8 cellular contexts compared by ENCODE assay signal in the genomic region with DNA sequence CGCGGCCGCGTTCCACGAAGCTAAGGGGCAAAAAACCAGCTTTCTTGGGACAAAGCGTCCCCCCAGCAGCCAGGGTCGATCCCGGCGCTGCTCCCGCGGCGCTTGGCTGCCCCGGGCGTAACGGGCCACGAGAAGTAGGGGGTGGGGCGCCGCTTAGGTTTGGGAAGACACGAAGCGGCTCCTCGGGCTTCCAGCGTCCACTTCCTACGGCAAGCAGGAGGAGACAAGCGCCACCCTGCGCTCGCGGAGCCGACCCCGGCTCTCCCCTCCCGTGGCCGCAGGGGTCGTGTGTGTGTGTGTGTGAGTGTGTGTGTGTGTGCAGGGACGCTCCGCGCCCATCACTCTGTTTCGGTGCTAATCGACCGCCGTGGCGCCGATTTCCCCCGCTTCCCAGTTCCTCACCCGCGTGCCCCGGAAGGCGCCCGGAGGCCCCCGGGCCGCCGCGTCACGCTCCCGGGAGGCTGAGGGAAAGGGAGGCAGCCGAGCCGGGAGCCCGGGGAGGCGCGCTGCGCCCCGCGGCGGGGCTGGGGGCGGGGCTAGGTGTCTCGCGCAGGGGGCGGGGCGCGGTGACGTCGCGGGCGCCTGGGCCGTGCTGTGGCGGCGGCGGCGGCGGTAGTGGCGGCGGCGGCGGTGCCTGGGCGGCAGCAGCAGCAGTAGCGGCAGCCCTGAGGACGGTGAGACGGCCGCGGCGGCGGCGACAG. TPM values are rescaled to one million over a fixed set of nuclear protein-coding genes. Genes with fewer than 3 reads are reported as not detected.
A peak's percentile ranks its signal among the peaks of the same experiment; 100 is the strongest.
DNase-seq lines count a peak whose midpoint lies in the region; ATAC-seq and TF ChIP-seq lines count a peak whose summit lies in the region.

A gene (plus strand): TSS at position 575 of the 701 bp plus-strand sequence. CDS start 36,681 bp downstream, outside the sequence.

- peak; percentile 88 for ATAC-seq in GM19397 (IDR thresholded peaks at IDR 0.05; ENCODE audit: unreplicated experiment)

- DNase-seq in CD1c-positive myeloid dendritic cell (ENCODE audit: extremely low spot score) = peak; percentile 93
- peak; percentile 82 to 86 for DNase-seq in HL-60 (ENCODE audit: low read depth in 1 of 2, low spot score in 1 of 2)
- peak; percentile 59 to 82 for DNase-seq in NOMO-1 (lab: John Stamatoyannopoulos, UW; ENCODE audit: unreplicated experiment in 2 of 2)
- DNase-seq in activated CD8-positive, alpha-beta memory T cell treated with anti-CD3 and anti-CD28 coated beads, Interleukin-2, amount 50 U/mL, for 4 hours = peak; percentile 86
- peak; percentile 79 for DNase-seq in stimulated activated CD8-positive, alpha-beta memory T cell treated with anti-CD3 and anti-CD28 coated beads, Interleukin-15, amount 100 ng/mL, for 24 hours (ENCODE audit: low read depth)

- peak within 1 kb of the TSS; percentile 69 for H3K4me3 ChIP-seq in HL-60 (replicated peaks; ENCODE audit: insufficient read depth, low read length)
- peak within 1 kb of the TSS; percentile 84 for H3K4me3 ChIP-seq in mesodermal cell (ENCODE audit: extremely low read depth, insufficient read depth, low read length, poor library complexity, severe bottlenecking)

- H3K4me1 ChIP-seq in mesodermal cell (ENCODE audit: control insufficient read depth, insufficient read depth, low read length, poor library complexity, severe bottlenecking) = peaks cover 16% of the 10 kb centered on the region

- no peaks in the 10 kb centered on the region for H3K27me3 ChIP-seq in HL-60 (ENCODE audit: insufficient read depth, poor library complexity, severe bottlenecking)

- in situ Hi-C loops in endometrial microvascular endothelial cells (cut with HindIII; ENCODE audit: inconsistent ontology term, low pct_unique_long_range_greater_than_20kb, low sequenced_read_pairs) = no loop called here

- H3K9me3 ChIP-seq in mesodermal cell (ENCODE audit: control insufficient read depth, low read length) = no peaks in the 10 kb centered on the region

- no peak for TF ChIP-seq CTCF in HL-60 (IDR thresholded peaks at IDR 0.05; ENCODE audit: insufficient read depth, low read length)

- H3K36me3 ChIP-seq in mesodermal cell (ENCODE audit: control insufficient read depth, insufficient read depth, low read length) = no peaks in the 10 kb centered on the region

- H3K27ac ChIP-seq in HL-60 (replicated peaks) (peak within 1 kb of the TSS; percentile 95), mesodermal cell (ENCODE audit: low read depth, low read length, severe bottlenecking) (peak within 1 kb of the TSS; percentile 97)

- 0 to 1% methylated on average over 24 to 77 of the region's 91 CpGs for WGBS in mesodermal cell (ENCODE audit: insufficient coverage in 2 of 2), 2 experiments

RNA-seq across cellular contexts. Expression of the gene that starts here (rescaled TPM):
- 13.1 TPM for total RNA-seq in endometrial microvascular endothelial cells (ENCODE audit: inconsistent ontology term)
- 17.5 TPM for polyA plus RNA-seq in mesodermal cell (2013, experiment 1 of 2)
- polyA plus RNA-seq in mesodermal cell (2013, experiment 2 of 2) = 16.6 TPM

Comparison
In these comparisons a context has a peak if more than half of its experiments do, and no peak if none do; other contexts are left out.
1. Peak in every context shown above with its lines: DNase-seq, ATAC-seq, H3K4me3 ChIP-seq and H3K27ac ChIP-seq.